Comparison of ENCODE assay signal across 13 cellular contexts in genomic region chr10:33114451-33114944, GRCh38.
A peak's percentile ranks its signal among the peaks of the same experiment; 100 is the strongest.
DNase-seq lines count a peak whose midpoint lies in the region; ATAC-seq, FAIRE-seq and TF ChIP-seq lines count a peak whose summit lies in the region.
"Had no signal": no experiment of that assay in that cellular context is flagged by ENCODE, and none has a peak within 500 bp of the region (broad histone marks: within the 10 kb centered on the region; RNA-seq: fewer than 3 reads in every experiment).

No MANE protein-coding gene starts in this region.

- POLR2A ChIA-PET in SK-N-SH (lab: Yijun Ruan, JAX) = no interaction called here

- H3K27ac ChIP-seq in left ventricle myocardium inferior (replicated peaks) (peak overlapping the region; percentile 74), SK-N-SH (ENCODE audit: low read depth in 2 of 2, low read length in 1 of 2) (peak overlapping the region in 1 of 2 experiments; percentile 30; a peak in 1 of 4 replicates)
- H3K27ac ChIP-seq: parathyroid adenoma had no signal

- H3K79me2 ChIP-seq in SK-N-SH (ENCODE audit: insufficient read depth) = no peaks in the 10 kb centered on the region
- H3K79me2 ChIP-seq: parathyroid adenoma had no signal

- TF ChIP-seq CTCF in left ventricle myocardium inferior (IDR thresholded peaks at IDR 0.05; ENCODE audit: borderline replicate concordance) (no peak), SK-N-SH (IDR thresholded peaks at IDR 0.05) (no peak)

- no peak for TF ChIP-seq RAD21 in SK-N-SH (IDR thresholded peaks at IDR 0.05; ENCODE audit: low read length)

- intact Hi-C loops in left ventricle myocardium inferior (cut with micrococcal nuclease) = no loop called here
- intact Hi-C loops in Right ventricle myocardium inferior (cut with DNase I) = loop anchor here (10.0 kb wide), 2 partner anchors 100 to 1520 kb away; no protein-coding TSS in a partner anchor

- no peak overlapping the region for H3K4me2 ChIP-seq in SK-N-SH

- ATAC-seq in Right ventricle myocardium inferior (no peak), GM21528 (IDR thresholded peaks at IDR 0.05; ENCODE audit: low FRiP score, unreplicated experiment) (no peak)

- H3K27me3 ChIP-seq in left ventricle myocardium inferior (ENCODE audit: low read depth) = peaks cover 10% of the 10 kb centered on the region
- no peaks in the 10 kb centered on the region for H3K27me3 ChIP-seq in SK-N-SH (ENCODE audit: insufficient read depth)

- H3K36me3 ChIP-seq in left ventricle myocardium inferior (no peaks in the 10 kb centered on the region), SK-N-SH (replicated peaks in 1 of 2; ENCODE audit: control insufficient read depth in 1 of 2, insufficient read depth in 2 of 2, low read length in 1 of 2) (no peaks in the 10 kb centered on the region)

- no peak for DNase-seq in left ventricle myocardium inferior
- DNase-seq in Right ventricle myocardium inferior (ENCODE audit: missing footprints) = no peak
- DNase-seq in SK-N-SH = no peak
- peak; percentile 42 for DNase-seq in fibroblast of gingiva (ENCODE audit: low read depth)
- DNase-seq in urothelium cell line (ENCODE audit: low spot score) = no peak
- no peak for DNase-seq in cerebellar nuclear complex (lab: John Stamatoyannopoulos, UW)
- DNase-seq in NCI-H774 (lab: John Stamatoyannopoulos, UW) = no peak
- DNase-seq: activated CD8-positive, alpha-beta memory T cell treated with anti-CD3 and anti-CD28 coated beads, Interleukin-2, amount 50 U/mL, for 4 hours; islet precursor cell; NCI-H1694; SHP77 had no signal

- CTCF ChIA-PET in SK-N-SH (lab: Yijun Ruan, JAX) = interaction anchor here (1.2 to 2.6 kb wide), 3 partner anchors 9 to 79 kb away, joined by 3 to 10 read pairs (median 3); no protein-coding TSS in a partner anchor

- H3K9ac ChIP-seq in SK-N-SH = no peak overlapping the region
- H3K9ac ChIP-seq: parathyroid adenoma had no signal

- H3K4me1 ChIP-seq in left ventricle myocardium inferior = peaks cover 46% of the 10 kb centered on the region
- peaks cover 0 to 20% of the 10 kb centered on the region in 2 experiments; a peak in 3 of 4 replicates for H3K4me1 ChIP-seq in SK-N-SH (ENCODE audit: control insufficient read depth in 1 of 2, insufficient read depth in 2 of 2, low read depth in 1 of 2, low read length in 1 of 2)
- H3K4me1 ChIP-seq: parathyroid adenoma had no signal

- 69% methylated on average over 5 of the region's 5 CpGs for WGBS in SK-N-SH (ENCODE audit: low lambda C conversion rate)

- no peaks in the 10 kb centered on the region for H3F3A ChIP-seq in SK-N-SH (replicated peaks; ENCODE audit: insufficient read depth)

- H3K9me2 ChIP-seq in SK-N-SH = no peaks in the 10 kb centered on the region

- H3K9me3 ChIP-seq in left ventricle myocardium inferior (replicated peaks) = no peaks in the 10 kb centered on the region
- H3K9me3 ChIP-seq in SK-N-SH = no peaks in the 10 kb centered on the region

- peak; percentile 94 for FAIRE-seq in urothelium cell line (lab: Jason Lieb, UNC)

- no peak overlapping the region for H2AFZ ChIP-seq in SK-N-SH (ENCODE audit: low read depth)
- H2AFZ ChIP-seq: parathyroid adenoma had no signal

- no peak overlapping the region for H3K4me3 ChIP-seq in left ventricle myocardium inferior
- no peak overlapping the region for H3K4me3 ChIP-seq in SK-N-SH (ENCODE audit: low read depth in 2 of 2, low read length in 1 of 2)

- H4K20me1 ChIP-seq in SK-N-SH (ENCODE audit: insufficient read depth) = no peaks in the 10 kb centered on the region

- TF ChIP-seq EP300 in SK-N-SH (IDR thresholded peaks at IDR 0.05; ENCODE audit: borderline replicate concordance in 1 of 2, low read depth in 1 of 2, low read length in 1 of 2) = peak in 1 of 2 experiments; percentile 62; a peak in 1 of 4 replicates

TF ChIP-seq in SK-N-SH, 30 proteins besides CTCF, POLR2A, EP300 and RAD21 (continues in another document):
- TF ChIP-seq SMC3 (IDR thresholded peaks at IDR 0.05; ENCODE audit: low read depth, low read length) (no peak), RXRA (IDR thresholded peaks at IDR 0.05; ENCODE audit: borderline replicate concordance, low read depth) (no peak), MAX (IDR thresholded peaks at IDR 0.05; ENCODE audit: low read depth) (no peak), FOXJ3 (CRISPR knock-in tag; IDR thresholded peaks at IDR 0.05) (no peak), NFIC (IDR thresholded peaks at IDR 0.05; ENCODE audit: borderline replicate concordance) (0 out of 2 replicates have a peak, but pooled peaks have one; percentile 10), ZBTB33 (IDR thresholded peaks at IDR 0.05; ENCODE audit: borderline replicate concordance, low read depth) (no peak), USF2 (IDR thresholded peaks at IDR 0.05; ENCODE audit: borderline replicate concordance, low read depth, low read length) (no peak), GABPA (IDR thresholded peaks at IDR 0.05; ENCODE audit: low read depth) (no peak), USF1 (IDR thresholded peaks at IDR 0.05; ENCODE audit: borderline replicate concordance, low read depth) (no peak), SIN3A (IDR thresholded peaks at IDR 0.05; ENCODE audit: borderline replicate concordance, low read depth, low read length) (no peak), TEAD4 (IDR thresholded peaks at IDR 0.05; ENCODE audit: borderline replicate concordance, insufficient read depth) (peak; percentile 21; the same call in 1 of the 2 replicates), YY1 (IDR thresholded peaks at IDR 0.05; ENCODE audit: low read depth) (no peak), MXI1 (IDR thresholded peaks at IDR 0.05; ENCODE audit: low read depth, low read length) (no peak), TCF12 (IDR thresholded peaks at IDR 0.05) (peak; percentile 66), TAF1 (IDR thresholded peaks at IDR 0.05; ENCODE audit: borderline replicate concordance, low read depth, low read length) (no peak), JUND (IDR thresholded peaks at IDR 0.05) (peak; percentile 72), FOSL2 (IDR thresholded peaks at IDR 0.05; ENCODE audit: borderline replicate concordance, low read depth) (peak; percentile 62; the same call in 1 of the 2 replicates), ELF1 (IDR thresholded peaks at IDR 0.05) (no peak), CHD2 (IDR thresholded peaks at IDR 0.05; ENCODE audit: low read length, partially characterized antibody) (no peak), MEF2A (IDR thresholded peaks at IDR 0.05; ENCODE audit: borderline replicate concordance, low read depth) (no peak)
